Comparison of ENCODE assay signal across 1 cellular context in the genomic region with DNA sequence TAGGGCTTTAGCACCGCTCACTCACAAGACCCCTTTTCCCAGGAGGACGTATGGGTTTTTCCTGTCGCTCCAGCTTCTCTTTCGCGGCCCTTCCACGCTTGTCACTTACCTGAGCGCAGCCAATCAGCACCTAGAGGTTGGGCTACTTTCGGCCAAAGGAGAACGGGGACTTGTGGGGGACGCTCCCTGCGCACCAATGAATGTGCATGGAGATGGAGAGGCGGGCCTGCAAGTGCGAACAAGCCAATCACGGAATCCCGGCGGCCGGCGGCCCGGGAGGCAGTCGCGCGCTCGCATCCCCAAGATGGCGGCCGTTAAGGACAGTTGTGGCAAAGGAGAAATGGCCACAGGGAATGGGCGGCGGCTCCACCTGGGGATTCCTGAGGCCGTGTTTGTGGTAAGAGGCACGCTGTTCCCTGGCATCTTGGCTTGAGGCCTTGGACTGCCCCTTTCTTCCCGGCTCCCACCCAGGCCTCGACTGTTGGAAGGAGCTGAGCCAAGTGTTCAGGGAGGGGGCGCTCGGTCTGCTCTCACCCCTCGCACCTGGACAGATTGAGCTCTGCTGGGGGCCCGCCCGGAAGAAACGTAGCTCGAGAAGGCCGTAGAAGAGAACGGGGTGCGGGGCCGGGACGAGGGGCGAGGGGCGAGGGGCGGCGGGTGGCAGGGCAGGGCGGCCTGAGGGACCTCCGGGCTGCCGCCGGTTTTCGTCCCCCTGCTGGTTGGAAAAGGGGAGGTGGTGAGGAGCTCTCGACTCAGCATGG.
TF ChIP-seq lines count a peak whose summit lies in the region.

A gene with protein sequence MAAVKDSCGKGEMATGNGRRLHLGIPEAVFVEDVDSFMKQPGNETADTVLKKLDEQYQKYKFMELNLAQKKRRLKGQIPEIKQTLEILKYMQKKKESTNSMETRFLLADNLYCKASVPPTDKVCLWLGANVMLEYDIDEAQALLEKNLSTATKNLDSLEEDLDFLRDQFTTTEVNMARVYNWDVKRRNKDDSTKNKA (plus strand): TSS at position 282 of the 761 bp plus-strand sequence. CDS start 23 bp downstream, at position 305.

TF ChIP-seq in HEK293, 187 proteins besides CTCF, POLR2A, EP300 and RAD21 (continued from another document and continues in another):
- TF ChIP-seq, protein P1, sequence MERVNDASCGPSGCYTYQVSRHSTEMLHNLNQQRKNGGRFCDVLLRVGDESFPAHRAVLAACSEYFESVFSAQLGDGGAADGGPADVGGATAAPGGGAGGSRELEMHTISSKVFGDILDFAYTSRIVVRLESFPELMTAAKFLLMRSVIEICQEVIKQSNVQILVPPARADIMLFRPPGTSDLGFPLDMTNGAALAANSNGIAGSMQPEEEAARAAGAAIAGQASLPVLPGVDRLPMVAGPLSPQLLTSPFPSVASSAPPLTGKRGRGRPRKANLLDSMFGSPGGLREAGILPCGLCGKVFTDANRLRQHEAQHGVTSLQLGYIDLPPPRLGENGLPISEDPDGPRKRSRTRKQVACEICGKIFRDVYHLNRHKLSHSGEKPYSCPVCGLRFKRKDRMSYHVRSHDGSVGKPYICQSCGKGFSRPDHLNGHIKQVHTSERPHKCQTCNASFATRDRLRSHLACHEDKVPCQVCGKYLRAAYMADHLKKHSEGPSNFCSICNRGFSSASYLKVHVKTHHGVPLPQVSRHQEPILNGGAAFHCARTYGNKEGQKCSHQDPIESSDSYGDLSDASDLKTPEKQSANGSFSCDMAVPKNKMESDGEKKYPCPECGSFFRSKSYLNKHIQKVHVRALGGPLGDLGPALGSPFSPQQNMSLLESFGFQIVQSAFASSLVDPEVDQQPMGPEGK (tag by site-specific recombination; IDR thresholded peaks at IDR 0.05), result peak; percentile 20; the same call in 1 of the 2 replicates
- TF ChIP-seq ZNF521 (tag by site-specific recombination; IDR thresholded peaks at IDR 0.05) (no peak), ZNF76 (tag by site-specific recombination; IDR thresholded peaks at IDR 0.05; ENCODE audit: borderline replicate concordance, low read depth) (peak; percentile 82), ZBTB21 (tag by site-specific recombination; IDR thresholded peaks at IDR 0.05) (no peak), ZNF341 (tag by site-specific recombination; IDR thresholded peaks at IDR 0.05; ENCODE audit: low read depth) (no peak), ZNF266 (tag by site-specific recombination; IDR thresholded peaks at IDR 0.05; ENCODE audit: low read depth) (no peak), ZNF324 (tag by site-specific recombination; IDR thresholded peaks at IDR 0.05) (no peak), ZBTB20 (tag by site-specific recombination; IDR thresholded peaks at IDR 0.05) (peak; percentile 78), ZNF2 (tag by site-specific recombination; IDR thresholded peaks at IDR 0.05) (no peak), GLIS1 (tag by site-specific recombination; IDR thresholded peaks at IDR 0.05) (peak; percentile 48), KLF10 (tag by site-specific recombination; IDR thresholded peaks at IDR 0.05) (peak; percentile 57; the same call in 1 of the 2 replicates), ZNF600 (tag by site-specific recombination; IDR thresholded peaks at IDR 0.05) (no peak), KLF17 (tag by site-specific recombination; IDR thresholded peaks at IDR 0.05) (peak; percentile 50; the same call in 1 of the 2 replicates), ZEB2 (tag by site-specific recombination; IDR thresholded peaks at IDR 0.05) (no peak), ZNF37A (tag by site-specific recombination; IDR thresholded peaks at IDR 0.05) (no peak), ZNF140 (tag by site-specific recombination; IDR thresholded peaks at IDR 0.05) (no peak), SP2 (tag by site-specific recombination; IDR thresholded peaks at IDR 0.05) (peak; percentile 96), ZSCAN30 (tag by site-specific recombination; IDR thresholded peaks at IDR 0.05) (0 out of 2 replicates have a peak, but pooled peaks have one; percentile 18), GLI2 (tag by site-specific recombination; IDR thresholded peaks at IDR 0.05; ENCODE audit: borderline replicate concordance, low read depth) (no peak), ZNF785 (tag by site-specific recombination; IDR thresholded peaks at IDR 0.05) (no peak), PRDM10 (tag by site-specific recombination; IDR thresholded peaks at IDR 0.05) (peak; percentile 91), SP7 (tag by site-specific recombination; IDR thresholded peaks at IDR 0.05) (0 out of 2 replicates have a peak, but pooled peaks have one; percentile 26), YY1 (tag by site-specific recombination; IDR thresholded peaks at IDR 0.05) (peak; percentile 89), SP3 (tag by site-specific recombination; IDR thresholded peaks at IDR 0.05) (peak; percentile 43), ZNF335 (tag by site-specific recombination; conservative IDR thresholded peaks at IDR 0.05) (no peak; the same call in 1 of the 2 replicates), ZNF610 (tag by site-specific recombination; IDR thresholded peaks at IDR 0.05; ENCODE audit: borderline replicate concordance) (peak; percentile 51; the same call in 1 of the 2 replicates)
- TF ChIP-seq, protein P2, sequence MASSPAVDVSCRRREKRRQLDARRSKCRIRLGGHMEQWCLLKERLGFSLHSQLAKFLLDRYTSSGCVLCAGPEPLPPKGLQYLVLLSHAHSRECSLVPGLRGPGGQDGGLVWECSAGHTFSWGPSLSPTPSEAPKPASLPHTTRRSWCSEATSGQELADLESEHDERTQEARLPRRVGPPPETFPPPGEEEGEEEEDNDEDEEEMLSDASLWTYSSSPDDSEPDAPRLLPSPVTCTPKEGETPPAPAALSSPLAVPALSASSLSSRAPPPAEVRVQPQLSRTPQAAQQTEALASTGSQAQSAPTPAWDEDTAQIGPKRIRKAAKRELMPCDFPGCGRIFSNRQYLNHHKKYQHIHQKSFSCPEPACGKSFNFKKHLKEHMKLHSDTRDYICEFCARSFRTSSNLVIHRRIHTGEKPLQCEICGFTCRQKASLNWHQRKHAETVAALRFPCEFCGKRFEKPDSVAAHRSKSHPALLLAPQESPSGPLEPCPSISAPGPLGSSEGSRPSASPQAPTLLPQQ (tag by site-specific recombination; IDR thresholded peaks at IDR 0.05), result no peak
- TF ChIP-seq, protein P3, sequence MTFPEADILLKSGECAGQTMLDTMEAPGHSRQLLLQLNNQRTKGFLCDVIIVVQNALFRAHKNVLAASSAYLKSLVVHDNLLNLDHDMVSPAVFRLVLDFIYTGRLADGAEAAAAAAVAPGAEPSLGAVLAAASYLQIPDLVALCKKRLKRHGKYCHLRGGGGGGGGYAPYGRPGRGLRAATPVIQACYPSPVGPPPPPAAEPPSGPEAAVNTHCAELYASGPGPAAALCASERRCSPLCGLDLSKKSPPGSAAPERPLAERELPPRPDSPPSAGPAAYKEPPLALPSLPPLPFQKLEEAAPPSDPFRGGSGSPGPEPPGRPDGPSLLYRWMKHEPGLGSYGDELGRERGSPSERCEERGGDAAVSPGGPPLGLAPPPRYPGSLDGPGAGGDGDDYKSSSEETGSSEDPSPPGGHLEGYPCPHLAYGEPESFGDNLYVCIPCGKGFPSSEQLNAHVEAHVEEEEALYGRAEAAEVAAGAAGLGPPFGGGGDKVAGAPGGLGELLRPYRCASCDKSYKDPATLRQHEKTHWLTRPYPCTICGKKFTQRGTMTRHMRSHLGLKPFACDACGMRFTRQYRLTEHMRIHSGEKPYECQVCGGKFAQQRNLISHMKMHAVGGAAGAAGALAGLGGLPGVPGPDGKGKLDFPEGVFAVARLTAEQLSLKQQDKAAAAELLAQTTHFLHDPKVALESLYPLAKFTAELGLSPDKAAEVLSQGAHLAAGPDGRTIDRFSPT (tag by site-specific recombination; IDR thresholded peaks at IDR 0.05), result no peak
- TF ChIP-seq, protein P4, sequence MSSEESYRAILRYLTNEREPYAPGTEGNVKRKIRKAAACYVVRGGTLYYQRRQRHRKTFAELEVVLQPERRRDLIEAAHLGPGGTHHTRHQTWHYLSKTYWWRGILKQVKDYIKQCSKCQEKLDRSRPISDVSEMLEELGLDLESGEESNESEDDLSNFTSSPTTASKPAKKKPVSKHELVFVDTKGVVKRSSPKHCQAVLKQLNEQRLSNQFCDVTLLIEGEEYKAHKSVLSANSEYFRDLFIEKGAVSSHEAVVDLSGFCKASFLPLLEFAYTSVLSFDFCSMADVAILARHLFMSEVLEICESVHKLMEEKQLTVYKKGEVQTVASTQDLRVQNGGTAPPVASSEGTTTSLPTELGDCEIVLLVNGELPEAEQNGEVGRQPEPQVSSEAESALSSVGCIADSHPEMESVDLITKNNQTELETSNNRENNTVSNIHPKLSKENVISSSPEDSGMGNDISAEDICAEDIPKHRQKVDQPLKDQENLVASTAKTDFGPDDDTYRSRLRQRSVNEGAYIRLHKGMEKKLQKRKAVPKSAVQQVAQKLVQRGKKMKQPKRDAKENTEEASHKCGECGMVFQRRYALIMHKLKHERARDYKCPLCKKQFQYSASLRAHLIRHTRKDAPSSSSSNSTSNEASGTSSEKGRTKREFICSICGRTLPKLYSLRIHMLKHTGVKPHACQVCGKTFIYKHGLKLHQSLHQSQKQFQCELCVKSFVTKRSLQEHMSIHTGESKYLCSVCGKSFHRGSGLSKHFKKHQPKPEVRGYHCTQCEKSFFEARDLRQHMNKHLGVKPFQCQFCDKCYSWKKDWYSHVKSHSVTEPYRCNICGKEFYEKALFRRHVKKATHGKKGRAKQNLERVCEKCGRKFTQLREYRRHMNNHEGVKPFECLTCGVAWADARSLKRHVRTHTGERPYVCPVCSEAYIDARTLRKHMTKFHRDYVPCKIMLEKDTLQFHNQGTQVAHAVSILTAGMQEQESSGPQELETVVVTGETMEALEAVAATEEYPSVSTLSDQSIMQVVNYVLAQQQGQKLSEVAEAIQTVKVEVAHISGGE (tag by site-specific recombination; conservative IDR thresholded peaks at IDR 0.05; ENCODE audit: low read depth), result peak; percentile 28; the same call in 1 of the 2 replicates
- TF ChIP-seq, protein P5, sequence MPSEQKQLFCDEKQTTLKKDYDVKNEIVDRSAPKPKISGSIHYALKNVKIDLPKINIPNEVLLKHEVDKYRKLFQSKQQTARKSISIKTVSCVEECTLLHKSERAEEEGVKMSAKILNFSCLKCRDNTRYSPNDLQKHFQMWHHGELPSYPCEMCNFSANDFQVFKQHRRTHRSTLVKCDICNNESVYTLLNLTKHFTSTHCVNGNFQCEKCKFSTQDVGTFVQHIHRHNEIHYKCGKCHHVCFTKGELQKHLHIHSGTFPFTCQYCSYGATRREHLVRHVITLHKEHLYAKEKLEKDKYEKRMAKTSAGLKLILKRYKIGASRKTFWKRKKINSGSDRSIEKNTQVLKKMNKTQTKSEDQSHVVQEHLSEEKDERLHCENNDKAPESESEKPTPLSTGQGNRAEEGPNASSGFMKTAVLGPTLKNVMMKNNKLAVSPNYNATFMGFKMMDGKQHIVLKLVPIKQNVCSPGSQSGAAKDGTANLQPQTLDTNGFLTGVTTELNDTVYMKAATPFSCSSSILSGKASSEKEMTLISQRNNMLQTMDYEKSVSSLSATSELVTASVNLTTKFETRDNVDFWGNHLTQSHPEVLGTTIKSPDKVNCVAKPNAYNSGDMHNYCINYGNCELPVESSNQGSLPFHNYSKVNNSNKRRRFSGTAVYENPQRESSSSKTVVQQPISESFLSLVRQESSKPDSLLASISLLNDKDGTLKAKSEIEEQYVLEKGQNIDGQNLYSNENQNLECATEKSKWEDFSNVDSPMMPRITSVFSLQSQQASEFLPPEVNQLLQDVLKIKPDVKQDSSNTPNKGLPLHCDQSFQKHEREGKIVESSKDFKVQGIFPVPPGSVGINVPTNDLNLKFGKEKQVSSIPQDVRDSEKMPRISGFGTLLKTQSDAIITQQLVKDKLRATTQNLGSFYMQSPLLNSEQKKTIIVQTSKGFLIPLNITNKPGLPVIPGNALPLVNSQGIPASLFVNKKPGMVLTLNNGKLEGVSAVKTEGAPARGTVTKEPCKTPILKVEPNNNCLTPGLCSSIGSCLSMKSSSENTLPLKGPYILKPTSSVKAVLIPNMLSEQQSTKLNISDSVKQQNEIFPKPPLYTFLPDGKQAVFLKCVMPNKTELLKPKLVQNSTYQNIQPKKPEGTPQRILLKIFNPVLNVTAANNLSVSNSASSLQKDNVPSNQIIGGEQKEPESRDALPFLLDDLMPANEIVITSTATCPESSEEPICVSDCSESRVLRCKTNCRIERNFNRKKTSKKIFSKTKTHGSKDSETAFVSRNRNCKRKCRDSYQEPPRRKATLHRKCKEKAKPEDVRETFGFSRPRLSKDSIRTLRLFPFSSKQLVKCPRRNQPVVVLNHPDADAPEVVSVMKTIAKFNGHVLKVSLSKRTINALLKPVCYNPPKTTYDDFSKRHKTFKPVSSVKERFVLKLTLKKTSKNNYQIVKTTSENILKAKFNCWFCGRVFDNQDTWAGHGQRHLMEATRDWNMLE (tag by site-specific recombination; conservative IDR thresholded peaks at IDR 0.05; ENCODE audit: low read depth), result no peak; the same call in 1 of the 2 replicates
